In the genomic region with DNA sequence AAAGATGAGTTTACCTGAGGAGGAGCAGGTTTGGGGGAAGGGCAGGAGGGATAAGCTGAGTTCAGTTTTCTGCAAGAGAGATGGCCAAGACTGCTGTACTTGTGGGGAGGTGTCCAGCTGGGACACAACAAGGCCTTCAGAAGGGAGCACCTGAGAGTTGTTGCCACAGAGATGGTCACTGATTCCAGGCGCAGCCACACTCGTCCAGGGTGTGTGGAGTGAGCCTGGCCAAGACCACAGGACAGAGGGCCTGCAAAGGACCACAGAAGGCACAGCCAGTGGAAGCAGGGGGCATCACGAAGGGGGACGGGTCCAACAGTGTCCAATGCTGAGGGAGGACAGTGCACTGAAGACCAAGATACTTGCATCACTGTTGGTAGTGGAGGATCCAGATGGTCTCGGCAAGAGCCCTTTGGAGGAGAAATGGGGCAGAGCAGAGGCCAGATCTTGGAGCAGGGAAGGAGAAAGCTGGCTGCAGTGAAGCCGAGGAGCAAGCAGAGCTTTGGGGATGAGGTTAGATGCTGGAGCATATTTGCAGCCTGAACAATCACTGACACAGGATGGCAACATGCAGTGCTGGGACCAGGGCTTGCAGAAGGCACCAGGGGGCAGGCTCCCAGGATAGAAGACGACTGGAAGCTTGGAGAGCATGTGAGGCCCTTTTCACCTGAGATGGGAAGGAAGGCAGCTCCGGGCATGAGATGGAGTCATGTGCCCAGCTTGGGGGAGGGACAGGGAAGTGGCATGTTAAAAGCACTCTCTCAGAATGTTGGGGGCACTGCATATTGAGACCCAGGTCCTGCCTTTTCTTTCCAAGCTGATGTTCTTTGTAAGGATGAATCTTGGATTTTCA, we compare ENCODE assay signal across 11 cellular contexts.
DNase-seq lines count a peak whose midpoint lies in the region; ATAC-seq lines count a peak whose summit lies in the region.
"Had no signal": no experiment of that assay in that cellular context is flagged by ENCODE, and none has a peak within 500 bp of the region (broad histone marks: within the 10 kb centered on the region; RNA-seq: fewer than 3 reads in every experiment).

No MANE protein-coding gene starts in this region.

- no peak overlapping the region for H3K9ac ChIP-seq in skeletal muscle tissue (ENCODE audit: low read depth in 1 of 3, low read length in 3 of 3)

- DNase-seq in SIG-M5 treated with dmso at 0.1 percent for 504 hours (lab: John Stamatoyannopoulos, UW; ENCODE audit: unreplicated experiment) = peak; percentile 50
- DNase-seq in SIG-M5 (lab: John Stamatoyannopoulos, UW) = no peak
- DNase-seq in MG63 = peak; percentile 90
- DNase-seq in fibroblast of gingiva (ENCODE audit: low read depth) = peak; percentile 51
- no peak for DNase-seq in hypothalamus (lab: John Stamatoyannopoulos, UW)
- DNase-seq in RKO (ENCODE audit: low spot score) = no peak
- DNase-seq: CD4-positive, CD25-positive, alpha-beta regulatory T cell; cortex of kidney; NCI-H524 had no signal

- ATAC-seq in HG02678 (IDR thresholded peaks at IDR 0.05; ENCODE audit: unreplicated experiment) = no peak

- H3K27me3 ChIP-seq in MG63 = no peaks in the 10 kb centered on the region
- peaks cover 0 to 2% (median 0%) of the 10 kb centered on the region in 3 donors for H3K27me3 ChIP-seq in skeletal muscle tissue (ENCODE audit: control insufficient read depth in 3 of 3, insufficient read depth in 3 of 3, low read length in 3 of 3)

- peaks cover 8 to 32% (median 15%) of the 10 kb centered on the region in 3 donors for H3K4me1 ChIP-seq in skeletal muscle tissue (ENCODE audit: control insufficient read depth in 3 of 3, insufficient read depth in 3 of 3, low read length in 3 of 3)

- H3K9me3 ChIP-seq in MG63 (no peaks in the 10 kb centered on the region), skeletal muscle tissue (ENCODE audit: control insufficient read depth in 3 of 3, low read length in 3 of 3) (no peaks in the 10 kb centered on the region)

- H3K27ac ChIP-seq in skeletal muscle tissue (ENCODE audit: low read depth, low read length) = peak overlapping the region; percentile 25

- H3K4me3 ChIP-seq in MG63 (no peak overlapping the region), skeletal muscle tissue (ENCODE audit: low read length in 3 of 3) (no peak overlapping the region)

- H3K36me3 ChIP-seq in MG63 (no peaks in the 10 kb centered on the region), skeletal muscle tissue (ENCODE audit: control insufficient read depth in 3 of 3, insufficient read depth in 3 of 3, low read length in 3 of 3) (no peaks in the 10 kb centered on the region)

Comparison
In these comparisons a context has a peak if more than half of its experiments do, and no peak if none do; other contexts are left out.
1. DNase-seq: peak in SIG-M5 treated with dmso at 0.1 percent for 504 hours (single experiment), MG63 (single experiment) and fibroblast of gingiva (single experiment); none in SIG-M5 (single experiment), hypothalamus (0 of 51) and RKO (single experiment).